ENCODE assay signal across 1 cellular context in genomic region chr3:65787827-65788226, GRCh38.
TF ChIP-seq lines count a peak whose summit lies in the region.

No MANE protein-coding gene starts in this region.

TF ChIP-seq in K562, 482 proteins besides CTCF, POLR2A, EP300 and RAD21 (continued from another document):
- TF ChIP-seq RREB1 (CRISPR knock-in tag; IDR thresholded peaks at IDR 0.05) (no peak), AFF4 (CRISPR knock-in tag; IDR thresholded peaks at IDR 0.05) (no peak), DDX20 (tag; IDR thresholded peaks at IDR 0.05; ENCODE audit: low read depth) (no peak), FOXK2 (conservative IDR thresholded peaks at IDR 0.05 in 1 of 2, IDR thresholded peaks at IDR 0.05 in 1 of 2; ENCODE audit: low read depth in 2 of 2) (no peak), HBP1 (CRISPR knock-in tag; IDR thresholded peaks at IDR 0.05) (no peak), ZNF197 (CRISPR knock-in tag; IDR thresholded peaks at IDR 0.05; ENCODE audit: low read depth) (no peak), FOXK1 (CRISPR knock-in tag; IDR thresholded peaks at IDR 0.05; ENCODE audit: borderline replicate concordance) (no peak), TRIM25 (IDR thresholded peaks at IDR 0.05; ENCODE audit: borderline replicate concordance) (no peak), NFATC3 (IDR thresholded peaks at IDR 0.05) (no peak), CEBPZ (IDR thresholded peaks at IDR 0.05; ENCODE audit: borderline replicate concordance, low read depth, low read length) (no peak)
